Comparison of ENCODE assay signal across 1 cellular context in genomic region chr10:97736902-97737769, GRCh38.
A peak's percentile ranks its signal among the peaks of the same experiment; 100 is the strongest.
TF ChIP-seq lines count a peak whose summit lies in the region.

Gene ZFYVE27, plus strand, starts transcription at chr10:97737128. Its CDS starts 1,350 bp downstream, at chr10:97738478.

TF ChIP-seq in K562, 482 proteins besides CTCF, POLR2A, EP300 and RAD21 (continued from another document and continues in another):
- no peak for TF ChIP-seq GTF3C2 (IDR thresholded peaks at IDR 0.05; ENCODE audit: borderline replicate concordance, extremely low read depth, insufficient read length)
- peak; percentile 64; the same call in 1 of the 2 replicates for TF ChIP-seq ZNF431 (CRISPR knock-in tag; IDR thresholded peaks at IDR 0.05)
- no peak for TF ChIP-seq ILK (tag; IDR thresholded peaks at IDR 0.05; ENCODE audit: borderline replicate concordance, low read depth)
- TF ChIP-seq NR2C1 (IDR thresholded peaks at IDR 0.05) = no peak
- 0 out of 2 replicates have a peak, but pooled peaks have one; percentile 66 for TF ChIP-seq NR2C1 (tag; IDR thresholded peaks at IDR 0.05)
- TF ChIP-seq ZBTB5 (IDR thresholded peaks at IDR 0.05) = no peak
- peak; percentile 94 for TF ChIP-seq MAX (CRISPR knock-in tag; IDR thresholded peaks at IDR 0.05)
- no peak for TF ChIP-seq CGGBP1 (CRISPR knock-in tag; IDR thresholded peaks at IDR 0.05)
- no peak for TF ChIP-seq ZNF830 (CRISPR knock-in tag; IDR thresholded peaks at IDR 0.05)
- peak; percentile 88; the same call in 1 of the 2 replicates for TF ChIP-seq ATF2 (CRISPR knock-in tag; IDR thresholded peaks at IDR 0.05)
- no peak for TF ChIP-seq SRSF9 (IDR thresholded peaks at IDR 0.05; ENCODE audit: borderline replicate concordance, low read depth, low read length)
- no peak for TF ChIP-seq ZHX1 (conservative IDR thresholded peaks at IDR 0.05; ENCODE audit: low read length)
- TF ChIP-seq CEBPG (CRISPR knock-in tag; IDR thresholded peaks at IDR 0.05) = no peak
- TF ChIP-seq CEBPG (tag; conservative IDR thresholded peaks at IDR 0.05 in 1 of 2, IDR thresholded peaks at IDR 0.05 in 1 of 2) = no peak
- no peak for TF ChIP-seq ZBTB43 (CRISPR knock-in tag; IDR thresholded peaks at IDR 0.05)
- TF ChIP-seq SMAD1 (IDR thresholded peaks at IDR 0.05; ENCODE audit: low read depth, low read length, partially characterized antibody) = no peak
- no peak for TF ChIP-seq C11orf30 (IDR thresholded peaks at IDR 0.05; ENCODE audit: low read depth)
- TF ChIP-seq ZZZ3 (IDR thresholded peaks at IDR 0.05) = no peak
- peak; percentile 91 for TF ChIP-seq RBFOX2 (IDR thresholded peaks at IDR 0.05; ENCODE audit: low read depth, low read length)
- peak; percentile 58; the same call in 1 of the 2 replicates for TF ChIP-seq ZNF12 (CRISPR knock-in tag; IDR thresholded peaks at IDR 0.05)
- TF ChIP-seq JUND (IDR thresholded peaks at IDR 0.05; ENCODE audit: borderline replicate concordance, low read depth, low read length) = peak; percentile 95
- peak; percentile 87; the same call in 2 of the 3 replicates for TF ChIP-seq JUND (tag; IDR thresholded peaks at IDR 0.05; ENCODE audit: borderline replicate concordance, low read depth, low read length)
- TF ChIP-seq NONO (IDR thresholded peaks at IDR 0.05; ENCODE audit: low read depth in 2 of 2, low read length in 1 of 2) = no peak
- no peak for TF ChIP-seq ZNF184 (CRISPR knock-in tag; IDR thresholded peaks at IDR 0.05)
- no peak for TF ChIP-seq RFX5 (IDR thresholded peaks at IDR 0.05; ENCODE audit: low read depth, low read length)
- no peak for TF ChIP-seq MXD1 (CRISPR knock-in tag; IDR thresholded peaks at IDR 0.05; ENCODE audit: borderline replicate concordance, poor library complexity, severe bottlenecking)
- peak in 1 of 2 experiments; percentile 85; a peak in 1 of 3 replicates for TF ChIP-seq CBX3 (IDR thresholded peaks at IDR 0.05; ENCODE audit: borderline replicate concordance in 1 of 2, low read length in 2 of 2)
- TF ChIP-seq RBM14 (IDR thresholded peaks at IDR 0.05; ENCODE audit: borderline replicate concordance, insufficient read depth, low read depth, low read length) = no peak
- no peak for TF ChIP-seq TAF15 (IDR thresholded peaks at IDR 0.05; ENCODE audit: low read depth, low read length)
- no peak for TF ChIP-seq ZNF764 (CRISPR knock-in tag; IDR thresholded peaks at IDR 0.05; ENCODE audit: low read depth)
- no peak for TF ChIP-seq IRF2 (CRISPR knock-in tag; IDR thresholded peaks at IDR 0.05)
- no peak for TF ChIP-seq CEBPB (tag; IDR thresholded peaks at IDR 0.05)
- peak; percentile 98 for TF ChIP-seq ZNF592 (IDR thresholded peaks at IDR 0.05)
- TF ChIP-seq MTA2 (IDR thresholded peaks at IDR 0.05; ENCODE audit: low read depth) = no peak
- no peak for TF ChIP-seq RBM15 (IDR thresholded peaks at IDR 0.05; ENCODE audit: insufficient read depth, low read length)
- TF ChIP-seq HNRNPLL (IDR thresholded peaks at IDR 0.05; ENCODE audit: low read depth, low read length, poor library complexity, severe bottlenecking) = peak; percentile 90
- no peak for TF ChIP-seq TCF7 (IDR thresholded peaks at IDR 0.05; ENCODE audit: borderline replicate concordance)
- no peak for TF ChIP-seq SIRT6 (IDR thresholded peaks at IDR 0.05; ENCODE audit: low read depth, low read length)
- TF ChIP-seq TSHZ1 (CRISPR knock-in tag; IDR thresholded peaks at IDR 0.05) = no peak
- 0 out of 2 replicates have a peak, but pooled peaks have one; percentile 37 for TF ChIP-seq TGIF2 (CRISPR knock-in tag; IDR thresholded peaks at IDR 0.05)
